In genomic region chr3:51968175-51968681, GRCh38 we compare ENCODE assay signal across 9 cellular contexts. TPM values are rescaled to one million over a fixed set of nuclear protein-coding genes. Genes with fewer than 3 reads are reported as not detected.
A peak's percentile ranks its signal among the peaks of the same experiment; 100 is the strongest.
DNase-seq lines count a peak whose midpoint lies in the region; ATAC-seq lines count a peak whose summit lies in the region.
"Had no signal": no experiment of that assay in that cellular context is flagged by ENCODE, and none has a peak within 500 bp of the region (broad histone marks: within the 10 kb centered on the region; RNA-seq: fewer than 3 reads in every experiment).

No MANE protein-coding gene starts in this region.

- no peaks in the 10 kb centered on the region for H3K27me3 ChIP-seq in muscle layer of duodenum (ENCODE audit: low read depth, low read length)

- H3K36me3 ChIP-seq in ES-I3 (ENCODE audit: insufficient read depth, low read length) (no peaks in the 10 kb centered on the region), muscle layer of duodenum (ENCODE audit: control insufficient read depth in 1 of 2, insufficient read depth in 2 of 2, low read length in 2 of 2) (no peaks in the 10 kb centered on the region)

- H3K4me1 ChIP-seq in ES-I3 (ENCODE audit: insufficient read depth, low read length) (peaks cover 26% of the 10 kb centered on the region), muscle layer of duodenum (ENCODE audit: control insufficient read depth in 1 of 2, insufficient read depth in 2 of 2, low read length in 2 of 2) (peaks cover 0 to 52% of the 10 kb centered on the region in 2 donors)

- H3K9me3 ChIP-seq in ES-I3 (ENCODE audit: control insufficient read depth, insufficient read depth, low read length) (no peaks in the 10 kb centered on the region), muscle layer of duodenum (ENCODE audit: control insufficient read depth in 1 of 2, low read length in 2 of 2) (no peaks in the 10 kb centered on the region)

- ATAC-seq in GM18858 (IDR thresholded peaks at IDR 0.05; ENCODE audit: unreplicated experiment): no peak
- ATAC-seq in HG02840 (IDR thresholded peaks at IDR 0.05; ENCODE audit: low FRiP score, unreplicated experiment): no peak

- DNase-seq in NCI-H69 (lab: John Stamatoyannopoulos, UW): peak; percentile 94
- DNase-seq in dermis blood vessel endothelial cell: peak; percentile 56
- DNase-seq in SIG-M5 (lab: John Stamatoyannopoulos, UW): no peak
- no peak for DNase-seq in stimulated activated CD4-positive, alpha-beta T cell treated with anti-CD3 and anti-CD28 coated beads, Interleukin-2, amount 100 ng/mL, for 24 hours

- peak overlapping the region; percentile 64 to 71 for H3K4me3 ChIP-seq in muscle layer of duodenum (ENCODE audit: low read depth in 1 of 2, low read length in 2 of 2)

- H3K9ac ChIP-seq in ES-I3 (ENCODE audit: low read depth, low read length): peak overlapping the region; percentile 60

- peak overlapping the region; percentile 45 for H3K27ac ChIP-seq in muscle layer of duodenum (ENCODE audit: low read length)

RNA-seq across cellular contexts. Expression of gene PCBP4, which starts 1.0 kb away (rescaled TPM):
- 26.2 and 31.3 TPM in 2 replicates for total RNA-seq in dermis blood vessel endothelial cell

RNA-seq across cellular contexts. Expression of gene ABHD14B, which starts 5.6 kb away (rescaled TPM):
- total RNA-seq in dermis blood vessel endothelial cell: 16.8 and 18.7 TPM in 2 replicates

RNA-seq across cellular contexts. Expression of gene ABHD14A, which starts 6.6 kb away (rescaled TPM):
- total RNA-seq in dermis blood vessel endothelial cell: 5.4 and 6.9 TPM in 2 replicates

RNA-seq across cellular contexts. Expression of gene GPR62, which starts 13.0 kb away (rescaled TPM):
- total RNA-seq in dermis blood vessel endothelial cell: not detected in 2 replicates
- total RNA-seq: T-helper 2 cell treated with Interferon-gamma antibody and Interleukin-4, amounts not matched to agents 100 ng/mL and 5 ng/mL, for 36 hours had no signal

RNA-seq across cellular contexts. Expression of gene ACY1, which starts 15.1 kb away (rescaled TPM):
- total RNA-seq in dermis blood vessel endothelial cell: 20.6 and 22.6 TPM in 2 replicates

Comparison
In these comparisons a context has a peak if more than half of its experiments do, and no peak if none do; other contexts are left out.
1. DNase-seq: peak in NCI-H69 (single experiment) and dermis blood vessel endothelial cell (single experiment); none in SIG-M5 (single experiment) and stimulated activated CD4-positive, alpha-beta T cell treated with anti-CD3 and anti-CD28 coated beads, Interleukin-2, amount 100 ng/mL, for 24 hours (0 of 2).